In the genomic region with DNA sequence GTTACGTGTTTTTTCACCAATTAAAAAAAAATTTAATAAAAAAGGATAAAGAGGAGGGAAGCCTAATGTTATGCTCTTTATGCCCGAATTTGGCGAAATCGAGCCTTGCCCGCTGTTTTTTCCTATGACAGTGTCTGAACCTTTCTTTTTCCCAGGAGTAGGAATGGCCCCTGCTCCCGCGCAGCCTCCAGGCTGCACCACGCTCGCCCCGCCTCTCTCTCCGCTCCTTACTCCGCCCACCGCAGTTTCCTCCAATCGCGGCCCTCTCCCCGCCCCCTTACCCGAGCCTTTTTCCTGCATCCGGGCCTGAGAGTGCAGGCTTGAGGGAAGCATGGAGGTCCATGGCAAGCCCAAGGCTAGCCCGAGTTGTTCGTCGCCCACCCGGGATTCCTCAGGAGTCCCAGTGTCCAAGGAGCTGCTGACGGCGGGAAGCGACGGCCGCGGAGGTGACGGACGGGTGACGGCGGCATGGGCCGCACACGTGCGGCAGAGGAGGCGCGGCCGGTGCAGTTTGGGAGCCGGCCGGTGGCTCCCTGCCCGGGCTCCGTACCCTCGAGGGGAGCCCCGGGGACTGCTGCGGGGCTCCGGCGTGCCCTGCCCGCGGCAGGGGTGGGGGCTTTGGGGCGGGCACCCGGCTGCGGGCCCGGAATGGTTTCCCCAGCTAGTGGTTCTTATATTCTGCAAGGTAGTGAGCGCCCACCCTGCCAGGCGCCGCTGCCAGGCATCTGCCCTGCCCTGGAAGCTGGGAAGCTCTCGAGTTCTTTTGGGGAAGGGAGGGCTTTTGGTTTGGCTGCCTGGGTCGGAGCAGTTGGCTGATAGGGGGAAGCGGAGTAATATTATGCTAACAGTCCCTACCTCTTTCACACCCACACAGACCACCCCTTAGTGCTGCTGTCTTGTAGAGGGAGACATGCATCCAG, we compare ENCODE assay signal across 8 cellular contexts. TPM values are rescaled to one million over a fixed set of nuclear protein-coding genes. Genes with fewer than 3 reads are reported as not detected.
A peak's percentile ranks its signal among the peaks of the same experiment; 100 is the strongest.
DNase-seq lines count a peak whose midpoint lies in the region; ATAC-seq and TF ChIP-seq lines count a peak whose summit lies in the region.

A gene with protein sequence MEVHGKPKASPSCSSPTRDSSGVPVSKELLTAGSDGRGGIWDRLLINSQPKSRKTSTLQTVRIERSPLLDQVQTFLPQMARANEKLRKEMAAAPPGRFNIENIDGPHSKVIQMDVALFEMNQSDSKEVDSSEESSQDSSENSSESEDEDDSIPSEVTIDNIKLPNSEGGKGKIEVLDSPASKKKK (plus strand): TSS at position 295 of the 920 bp plus-strand sequence. CDS start 37 bp downstream, at position 332.

- no peaks in the 10 kb centered on the region for H3K27me3 Mint-ChIP-seq in progenitor cell of endocrine pancreas

- intact Hi-C loops in T-helper 1 cell treated with Interleukin-12 subunit alpha and Interleukin-12 subunit beta and Interleukin-4 antibody, amounts not matched to agents 30 ng/mL and 1 ng/mL, for 36 hours (cut with micrococcal nuclease), result loop anchor here (1.0 to 5.0 kb wide), 11 partner anchors 28 to 771 kb away; partner anchors contain the start of genes ALDH1L2, EID3, SLC41A2 and TXNRD1
- intact Hi-C loops in left ventricle myocardium inferior (cut with micrococcal nuclease), result no loop called here

- H3K36me3 ChIP-seq in left ventricle myocardium inferior, result peaks cover 19% of the 10 kb centered on the region

- H3K4me3 Mint-ChIP-seq in progenitor cell of endocrine pancreas (ENCODE audit: low read depth), result peak within 1 kb of the TSS; percentile 85

- H3K36me3 Mint-ChIP-seq in progenitor cell of endocrine pancreas (ENCODE audit: insufficient read depth), result peaks cover 4% of the 10 kb centered on the region

- peak within 1 kb of the TSS; percentile 95 for H3K4me3 ChIP-seq in left ventricle myocardium inferior

- peak; percentile 98 for ATAC-seq in HG02852 (IDR thresholded peaks at IDR 0.05; ENCODE audit: unreplicated experiment)

- peaks cover 34% of the 10 kb centered on the region for H3K4me1 ChIP-seq in left ventricle myocardium inferior

- peaks cover 16% of the 10 kb centered on the region for H3K4me1 Mint-ChIP-seq in progenitor cell of endocrine pancreas (ENCODE audit: low read depth)

- H3K27me3 ChIP-seq in left ventricle myocardium inferior (ENCODE audit: low read depth), result no peaks in the 10 kb centered on the region

- in situ Hi-C loops in GM13976 (cut with MboI; ENCODE audit: low sequenced_read_pairs, unreplicated experiment), result no loop called here

- H3K9me3 Mint-ChIP-seq in progenitor cell of endocrine pancreas (ENCODE audit: low read depth), result no peaks in the 10 kb centered on the region

- TF ChIP-seq CTCF in GM13976 (IDR thresholded peaks at IDR 0.05; ENCODE audit: borderline replicate concordance, control extremely low read depth, extremely low read depth, insufficient read depth, missing control alignments) (no peak), left ventricle myocardium inferior (IDR thresholded peaks at IDR 0.05; ENCODE audit: borderline replicate concordance) (no peak), progenitor cell of endocrine pancreas (IDR thresholded peaks at IDR 0.05; ENCODE audit: unreplicated experiment) (no peak)

- peak within 1 kb of the TSS; percentile 81 for H3K27ac Mint-ChIP-seq in progenitor cell of endocrine pancreas

- H3K27ac ChIP-seq in left ventricle myocardium inferior (replicated peaks), result peak within 1 kb of the TSS; percentile 85

- no peaks in the 10 kb centered on the region for H3K9me3 ChIP-seq in left ventricle myocardium inferior (replicated peaks)

- peak; percentile 92 for DNase-seq in GM13976 (ENCODE audit: low spot score)
- peak; percentile 94 for DNase-seq in NCI-H146 (lab: John Stamatoyannopoulos, UW)
- peak; percentile 71 for DNase-seq in amniotic epithelial cell (ENCODE audit: low read depth)
- DNase-seq in left ventricle myocardium inferior, result peak; percentile 95
- DNase-seq in progenitor cell of endocrine pancreas (ENCODE audit: low spot score, unreplicated experiment), result peak; percentile 84
- DNase-seq in ureter (ENCODE audit: low spot score), result peak; percentile 94

RNA-seq across cellular contexts. Expression of the gene that starts here (rescaled TPM):
- 15.1 and 18.0 TPM in 2 replicates for total RNA-seq in T-helper 1 cell treated with Interleukin-12 subunit alpha and Interleukin-12 subunit beta and Interleukin-4 antibody, amounts not matched to agents 30 ng/mL and 1 ng/mL, for 36 hours
- total RNA-seq in left ventricle myocardium inferior, result 11.1 TPM
- total RNA-seq in progenitor cell of endocrine pancreas, result 22.3 and 24.3 TPM in 2 replicates
- total RNA-seq in ureter, result 15.4 TPM

Comparison
In these comparisons a context has a peak if more than half of its experiments do, and no peak if none do; other contexts are left out.
1. Peak in every context shown above with its lines: DNase-seq, ATAC-seq, H3K4me3 ChIP-seq and H3K27ac ChIP-seq.